ENCODE assay signal across 1 cellular context in the genomic region with DNA sequence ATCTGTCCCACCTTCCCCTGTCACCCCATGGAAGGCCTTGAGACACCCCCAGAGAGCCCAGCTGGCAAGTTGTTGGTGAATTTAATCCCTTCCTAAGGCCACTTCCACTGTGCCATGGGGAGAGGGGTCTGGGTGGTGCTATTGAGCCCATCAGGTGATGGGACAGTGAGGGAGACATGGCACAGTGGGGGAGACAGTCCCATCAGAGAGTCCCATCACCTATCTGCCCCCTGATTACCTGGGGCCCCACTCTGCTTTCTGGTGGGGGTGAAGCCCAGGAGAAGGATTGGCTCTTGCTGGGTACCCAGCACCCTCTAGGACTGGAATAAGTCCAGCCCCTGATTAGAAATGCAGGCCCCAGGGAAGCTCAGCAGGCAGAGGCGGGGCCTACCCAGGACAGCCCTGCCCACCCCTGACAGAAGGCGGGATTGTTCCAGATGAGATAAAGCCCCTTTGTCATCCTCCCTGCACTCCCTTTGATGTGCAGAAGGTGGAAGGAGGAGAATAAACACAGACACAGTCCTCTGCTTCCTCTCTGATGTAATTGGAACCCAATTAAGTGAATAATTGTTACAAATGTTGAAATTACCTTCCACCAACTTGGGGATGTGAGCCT.
TF ChIP-seq lines count a peak whose summit lies in the region.

No MANE protein-coding gene starts in this region.

TF ChIP-seq in HepG2, 621 proteins besides CTCF, POLR2A, EP300 and RAD21 (continued from another document and continues in another):
- TF ChIP-seq, protein P1, sequence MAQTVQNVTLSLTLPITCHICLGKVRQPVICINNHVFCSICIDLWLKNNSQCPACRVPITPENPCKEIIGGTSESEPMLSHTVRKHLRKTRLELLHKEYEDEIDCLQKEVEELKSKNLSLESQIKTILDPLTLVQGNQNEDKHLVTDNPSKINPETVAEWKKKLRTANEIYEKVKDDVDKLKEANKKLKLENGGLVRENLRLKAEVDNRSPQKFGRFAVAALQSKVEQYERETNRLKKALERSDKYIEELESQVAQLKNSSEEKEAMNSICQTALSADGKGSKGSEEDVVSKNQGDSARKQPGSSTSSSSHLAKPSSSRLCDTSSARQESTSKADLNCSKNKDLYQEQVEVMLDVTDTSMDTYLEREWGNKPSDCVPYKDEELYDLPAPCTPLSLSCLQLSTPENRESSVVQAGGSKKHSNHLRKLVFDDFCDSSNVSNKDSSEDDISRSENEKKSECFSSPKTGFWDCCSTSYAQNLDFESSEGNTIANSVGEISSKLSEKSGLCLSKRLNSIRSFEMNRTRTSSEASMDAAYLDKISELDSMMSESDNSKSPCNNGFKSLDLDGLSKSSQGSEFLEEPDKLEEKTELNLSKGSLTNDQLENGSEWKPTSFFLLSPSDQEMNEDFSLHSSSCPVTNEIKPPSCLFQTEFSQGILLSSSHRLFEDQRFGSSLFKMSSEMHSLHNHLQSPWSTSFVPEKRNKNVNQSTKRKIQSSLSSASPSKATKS (CRISPR knock-in tag; IDR thresholded peaks at IDR 0.05), result no peak
- TF ChIP-seq HMG20B (CRISPR knock-in tag; conservative IDR thresholded peaks at IDR 0.05), result no peak
- no peak for TF ChIP-seq RELA (CRISPR knock-in tag; IDR thresholded peaks at IDR 0.05)
- TF ChIP-seq, protein P2, sequence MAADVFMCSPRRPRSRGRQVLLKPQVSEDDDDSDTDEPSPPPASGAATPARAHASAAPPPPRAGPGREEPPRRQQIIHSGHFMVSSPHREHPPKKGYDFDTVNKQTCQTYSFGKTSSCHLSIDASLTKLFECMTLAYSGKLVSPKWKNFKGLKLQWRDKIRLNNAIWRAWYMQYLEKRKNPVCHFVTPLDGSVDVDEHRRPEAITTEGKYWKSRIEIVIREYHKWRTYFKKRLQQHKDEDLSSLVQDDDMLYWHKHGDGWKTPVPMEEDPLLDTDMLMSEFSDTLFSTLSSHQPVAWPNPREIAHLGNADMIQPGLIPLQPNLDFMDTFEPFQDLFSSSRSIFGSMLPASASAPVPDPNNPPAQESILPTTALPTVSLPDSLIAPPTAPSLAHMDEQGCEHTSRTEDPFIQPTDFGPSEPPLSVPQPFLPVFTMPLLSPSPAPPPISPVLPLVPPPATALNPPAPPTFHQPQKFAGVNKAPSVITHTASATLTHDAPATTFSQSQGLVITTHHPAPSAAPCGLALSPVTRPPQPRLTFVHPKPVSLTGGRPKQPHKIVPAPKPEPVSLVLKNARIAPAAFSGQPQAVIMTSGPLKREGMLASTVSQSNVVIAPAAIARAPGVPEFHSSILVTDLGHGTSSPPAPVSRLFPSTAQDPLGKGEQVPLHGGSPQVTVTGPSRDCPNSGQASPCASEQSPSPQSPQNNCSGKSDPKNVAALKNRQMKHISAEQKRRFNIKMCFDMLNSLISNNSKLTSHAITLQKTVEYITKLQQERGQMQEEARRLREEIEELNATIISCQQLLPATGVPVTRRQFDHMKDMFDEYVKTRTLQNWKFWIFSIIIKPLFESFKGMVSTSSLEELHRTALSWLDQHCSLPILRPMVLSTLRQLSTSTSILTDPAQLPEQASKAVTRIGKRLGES (CRISPR knock-in tag; IDR thresholded peaks at IDR 0.05; ENCODE audit: borderline replicate concordance), result no peak
- no peak for TF ChIP-seq MAF1 (CRISPR knock-in tag; IDR thresholded peaks at IDR 0.05; ENCODE audit: borderline replicate concordance)
- no peak for TF ChIP-seq SKI (IDR thresholded peaks at IDR 0.05; ENCODE audit: partially characterized antibody)
- 0 out of 2 replicates have a peak, but pooled peaks have one; percentile 23 for TF ChIP-seq PITX1 (CRISPR knock-in tag; IDR thresholded peaks at IDR 0.05)
- no peak for TF ChIP-seq XBP1 (CRISPR knock-in tag; IDR thresholded peaks at IDR 0.05)
- TF ChIP-seq, protein P3, sequence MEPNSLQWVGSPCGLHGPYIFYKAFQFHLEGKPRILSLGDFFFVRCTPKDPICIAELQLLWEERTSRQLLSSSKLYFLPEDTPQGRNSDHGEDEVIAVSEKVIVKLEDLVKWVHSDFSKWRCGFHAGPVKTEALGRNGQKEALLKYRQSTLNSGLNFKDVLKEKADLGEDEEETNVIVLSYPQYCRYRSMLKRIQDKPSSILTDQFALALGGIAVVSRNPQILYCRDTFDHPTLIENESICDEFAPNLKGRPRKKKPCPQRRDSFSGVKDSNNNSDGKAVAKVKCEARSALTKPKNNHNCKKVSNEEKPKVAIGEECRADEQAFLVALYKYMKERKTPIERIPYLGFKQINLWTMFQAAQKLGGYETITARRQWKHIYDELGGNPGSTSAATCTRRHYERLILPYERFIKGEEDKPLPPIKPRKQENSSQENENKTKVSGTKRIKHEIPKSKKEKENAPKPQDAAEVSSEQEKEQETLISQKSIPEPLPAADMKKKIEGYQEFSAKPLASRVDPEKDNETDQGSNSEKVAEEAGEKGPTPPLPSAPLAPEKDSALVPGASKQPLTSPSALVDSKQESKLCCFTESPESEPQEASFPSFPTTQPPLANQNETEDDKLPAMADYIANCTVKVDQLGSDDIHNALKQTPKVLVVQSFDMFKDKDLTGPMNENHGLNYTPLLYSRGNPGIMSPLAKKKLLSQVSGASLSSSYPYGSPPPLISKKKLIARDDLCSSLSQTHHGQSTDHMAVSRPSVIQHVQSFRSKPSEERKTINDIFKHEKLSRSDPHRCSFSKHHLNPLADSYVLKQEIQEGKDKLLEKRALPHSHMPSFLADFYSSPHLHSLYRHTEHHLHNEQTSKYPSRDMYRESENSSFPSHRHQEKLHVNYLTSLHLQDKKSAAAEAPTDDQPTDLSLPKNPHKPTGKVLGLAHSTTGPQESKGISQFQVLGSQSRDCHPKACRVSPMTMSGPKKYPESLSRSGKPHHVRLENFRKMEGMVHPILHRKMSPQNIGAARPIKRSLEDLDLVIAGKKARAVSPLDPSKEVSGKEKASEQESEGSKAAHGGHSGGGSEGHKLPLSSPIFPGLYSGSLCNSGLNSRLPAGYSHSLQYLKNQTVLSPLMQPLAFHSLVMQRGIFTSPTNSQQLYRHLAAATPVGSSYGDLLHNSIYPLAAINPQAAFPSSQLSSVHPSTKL (CRISPR knock-in tag; IDR thresholded peaks at IDR 0.05), result peak; percentile 68
- TF ChIP-seq CHD2 (IDR thresholded peaks at IDR 0.05; ENCODE audit: low read depth, low read length), result no peak
- TF ChIP-seq ELF4 (CRISPR knock-in tag; IDR thresholded peaks at IDR 0.05; ENCODE audit: borderline replicate concordance), result no peak
- no peak for TF ChIP-seq ZNF431 (CRISPR knock-in tag; IDR thresholded peaks at IDR 0.05; ENCODE audit: borderline replicate concordance, low read depth)
- TF ChIP-seq, protein P4, sequence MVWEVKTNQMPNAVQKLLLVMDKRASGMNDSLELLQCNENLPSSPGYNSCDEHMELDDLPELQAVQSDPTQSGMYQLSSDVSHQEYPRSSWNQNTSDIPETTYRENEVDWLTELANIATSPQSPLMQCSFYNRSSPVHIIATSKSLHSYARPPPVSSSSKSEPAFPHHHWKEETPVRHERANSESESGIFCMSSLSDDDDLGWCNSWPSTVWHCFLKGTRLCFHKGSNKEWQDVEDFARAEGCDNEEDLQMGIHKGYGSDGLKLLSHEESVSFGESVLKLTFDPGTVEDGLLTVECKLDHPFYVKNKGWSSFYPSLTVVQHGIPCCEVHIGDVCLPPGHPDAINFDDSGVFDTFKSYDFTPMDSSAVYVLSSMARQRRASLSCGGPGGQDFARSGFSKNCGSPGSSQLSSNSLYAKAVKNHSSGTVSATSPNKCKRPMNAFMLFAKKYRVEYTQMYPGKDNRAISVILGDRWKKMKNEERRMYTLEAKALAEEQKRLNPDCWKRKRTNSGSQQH (CRISPR knock-in tag; IDR thresholded peaks at IDR 0.05; ENCODE audit: low read depth), result no peak
- TF ChIP-seq KDM5A (IDR thresholded peaks at IDR 0.05; ENCODE audit: borderline replicate concordance, low read length), result no peak
- TF ChIP-seq, protein P5, sequence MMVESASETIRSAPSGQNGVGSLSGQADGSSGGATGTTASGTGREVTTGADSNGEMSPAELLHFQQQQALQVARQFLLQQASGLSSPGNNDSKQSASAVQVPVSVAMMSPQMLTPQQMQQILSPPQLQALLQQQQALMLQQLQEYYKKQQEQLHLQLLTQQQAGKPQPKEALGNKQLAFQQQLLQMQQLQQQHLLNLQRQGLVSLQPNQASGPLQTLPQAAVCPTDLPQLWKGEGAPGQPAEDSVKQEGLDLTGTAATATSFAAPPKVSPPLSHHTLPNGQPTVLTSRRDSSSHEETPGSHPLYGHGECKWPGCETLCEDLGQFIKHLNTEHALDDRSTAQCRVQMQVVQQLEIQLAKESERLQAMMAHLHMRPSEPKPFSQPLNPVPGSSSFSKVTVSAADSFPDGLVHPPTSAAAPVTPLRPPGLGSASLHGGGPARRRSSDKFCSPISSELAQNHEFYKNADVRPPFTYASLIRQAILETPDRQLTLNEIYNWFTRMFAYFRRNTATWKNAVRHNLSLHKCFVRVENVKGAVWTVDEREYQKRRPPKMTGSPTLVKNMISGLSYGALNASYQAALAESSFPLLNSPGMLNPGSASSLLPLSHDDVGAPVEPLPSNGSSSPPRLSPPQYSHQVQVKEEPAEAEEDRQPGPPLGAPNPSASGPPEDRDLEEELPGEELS (CRISPR knock-in tag; IDR thresholded peaks at IDR 0.05), result no peak
- TF ChIP-seq HNRNPLL (IDR thresholded peaks at IDR 0.05; ENCODE audit: low read depth, low read length, poor library complexity, severe bottlenecking), result no peak
- TF ChIP-seq RXRB (CRISPR knock-in tag; IDR thresholded peaks at IDR 0.05; ENCODE audit: borderline replicate concordance), result 0 out of 2 replicates have a peak, but pooled peaks have one; percentile 17
- no peak for TF ChIP-seq PRMT3 (CRISPR knock-in tag; IDR thresholded peaks at IDR 0.05; ENCODE audit: borderline replicate concordance, low read depth)
- TF ChIP-seq ZNF883 (CRISPR knock-in tag; IDR thresholded peaks at IDR 0.05; ENCODE audit: not compliant biosample characterization), result no peak
- TF ChIP-seq ZNF768 (CRISPR knock-in tag; IDR thresholded peaks at IDR 0.05), result no peak
- TF ChIP-seq NCOA5 (CRISPR knock-in tag; IDR thresholded peaks at IDR 0.05), result no peak
- no peak for TF ChIP-seq FOXA1 (IDR thresholded peaks at IDR 0.05)
- TF ChIP-seq FOXA1 (CRISPR knock-in tag; IDR thresholded peaks at IDR 0.05), result peak; percentile 68
- no peak for TF ChIP-seq FOXP1 (IDR thresholded peaks at IDR 0.05)
- peak; percentile 62; the same call in 1 of the 2 replicates for TF ChIP-seq FOXP1 (CRISPR knock-in tag; IDR thresholded peaks at IDR 0.05)
- TF ChIP-seq ZNF678 (CRISPR knock-in tag; IDR thresholded peaks at IDR 0.05), result no peak
- TF ChIP-seq, protein P6, sequence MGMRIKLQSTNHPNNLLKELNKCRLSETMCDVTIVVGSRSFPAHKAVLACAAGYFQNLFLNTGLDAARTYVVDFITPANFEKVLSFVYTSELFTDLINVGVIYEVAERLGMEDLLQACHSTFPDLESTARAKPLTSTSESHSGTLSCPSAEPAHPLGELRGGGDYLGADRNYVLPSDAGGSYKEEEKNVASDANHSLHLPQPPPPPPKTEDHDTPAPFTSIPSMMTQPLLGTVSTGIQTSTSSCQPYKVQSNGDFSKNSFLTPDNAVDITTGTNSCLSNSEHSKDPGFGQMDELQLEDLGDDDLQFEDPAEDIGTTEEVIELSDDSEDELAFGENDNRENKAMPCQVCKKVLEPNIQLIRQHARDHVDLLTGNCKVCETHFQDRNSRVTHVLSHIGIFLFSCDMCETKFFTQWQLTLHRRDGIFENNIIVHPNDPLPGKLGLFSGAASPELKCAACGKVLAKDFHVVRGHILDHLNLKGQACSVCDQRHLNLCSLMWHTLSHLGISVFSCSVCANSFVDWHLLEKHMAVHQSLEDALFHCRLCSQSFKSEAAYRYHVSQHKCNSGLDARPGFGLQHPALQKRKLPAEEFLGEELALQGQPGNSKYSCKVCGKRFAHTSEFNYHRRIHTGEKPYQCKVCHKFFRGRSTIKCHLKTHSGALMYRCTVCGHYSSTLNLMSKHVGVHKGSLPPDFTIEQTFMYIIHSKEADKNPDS (CRISPR knock-in tag; IDR thresholded peaks at IDR 0.05), result no peak
- TF ChIP-seq, protein P7, sequence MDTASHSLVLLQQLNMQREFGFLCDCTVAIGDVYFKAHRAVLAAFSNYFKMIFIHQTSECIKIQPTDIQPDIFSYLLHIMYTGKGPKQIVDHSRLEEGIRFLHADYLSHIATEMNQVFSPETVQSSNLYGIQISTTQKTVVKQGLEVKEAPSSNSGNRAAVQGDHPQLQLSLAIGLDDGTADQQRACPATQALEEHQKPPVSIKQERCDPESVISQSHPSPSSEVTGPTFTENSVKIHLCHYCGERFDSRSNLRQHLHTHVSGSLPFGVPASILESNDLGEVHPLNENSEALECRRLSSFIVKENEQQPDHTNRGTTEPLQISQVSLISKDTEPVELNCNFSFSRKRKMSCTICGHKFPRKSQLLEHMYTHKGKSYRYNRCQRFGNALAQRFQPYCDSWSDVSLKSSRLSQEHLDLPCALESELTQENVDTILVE (CRISPR knock-in tag; IDR thresholded peaks at IDR 0.05), result no peak
- TF ChIP-seq CC2D1A (CRISPR knock-in tag; IDR thresholded peaks at IDR 0.05), result no peak
- no peak for TF ChIP-seq NCOR1 (IDR thresholded peaks at IDR 0.05; ENCODE audit: borderline replicate concordance, low read length)
- TF ChIP-seq ZSCAN9 (CRISPR knock-in tag; IDR thresholded peaks at IDR 0.05; ENCODE audit: borderline replicate concordance), result no peak
- TF ChIP-seq, protein P8, sequence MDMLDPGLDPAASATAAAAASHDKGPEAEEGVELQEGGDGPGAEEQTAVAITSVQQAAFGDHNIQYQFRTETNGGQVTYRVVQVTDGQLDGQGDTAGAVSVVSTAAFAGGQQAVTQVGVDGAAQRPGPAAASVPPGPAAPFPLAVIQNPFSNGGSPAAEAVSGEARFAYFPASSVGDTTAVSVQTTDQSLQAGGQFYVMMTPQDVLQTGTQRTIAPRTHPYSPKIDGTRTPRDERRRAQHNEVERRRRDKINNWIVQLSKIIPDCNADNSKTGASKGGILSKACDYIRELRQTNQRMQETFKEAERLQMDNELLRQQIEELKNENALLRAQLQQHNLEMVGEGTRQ (IDR thresholded peaks at IDR 0.05; ENCODE audit: low read depth, low read length), result no peak
- TF ChIP-seq, protein P8 (CRISPR knock-in tag; IDR thresholded peaks at IDR 0.05; ENCODE audit: borderline replicate concordance), result no peak
- no peak for TF ChIP-seq MXD4 (CRISPR knock-in tag; IDR thresholded peaks at IDR 0.05)
- TF ChIP-seq, protein P9, sequence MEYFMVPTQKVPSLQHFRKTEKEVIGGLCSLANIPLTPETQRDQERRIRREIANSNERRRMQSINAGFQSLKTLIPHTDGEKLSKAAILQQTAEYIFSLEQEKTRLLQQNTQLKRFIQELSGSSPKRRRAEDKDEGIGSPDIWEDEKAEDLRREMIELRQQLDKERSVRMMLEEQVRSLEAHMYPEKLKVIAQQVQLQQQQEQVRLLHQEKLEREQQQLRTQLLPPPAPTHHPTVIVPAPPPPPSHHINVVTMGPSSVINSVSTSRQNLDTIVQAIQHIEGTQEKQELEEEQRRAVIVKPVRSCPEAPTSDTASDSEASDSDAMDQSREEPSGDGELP (IDR thresholded peaks at IDR 0.05; ENCODE audit: borderline replicate concordance, low read depth), result peak; percentile 11; the same call in 1 of the 2 replicates
- TF ChIP-seq ZNF430 (CRISPR knock-in tag; IDR thresholded peaks at IDR 0.05), result no peak
- TF ChIP-seq SOX5 (CRISPR knock-in tag; IDR thresholded peaks at IDR 0.05; ENCODE audit: borderline replicate concordance), result peak; percentile 97
